1 cellular context compared by ENCODE assay signal in genomic region chr17:59329558-59330313, GRCh38.
A peak's percentile ranks its signal among the peaks of the same experiment; 100 is the strongest.
TF ChIP-seq lines count a peak whose summit lies in the region.

No MANE protein-coding gene starts in this region.

TF ChIP-seq in GM12878, 131 proteins besides CTCF, POLR2A, EP300 and RAD21 (continued from another document):
- TF ChIP-seq, protein P1, sequence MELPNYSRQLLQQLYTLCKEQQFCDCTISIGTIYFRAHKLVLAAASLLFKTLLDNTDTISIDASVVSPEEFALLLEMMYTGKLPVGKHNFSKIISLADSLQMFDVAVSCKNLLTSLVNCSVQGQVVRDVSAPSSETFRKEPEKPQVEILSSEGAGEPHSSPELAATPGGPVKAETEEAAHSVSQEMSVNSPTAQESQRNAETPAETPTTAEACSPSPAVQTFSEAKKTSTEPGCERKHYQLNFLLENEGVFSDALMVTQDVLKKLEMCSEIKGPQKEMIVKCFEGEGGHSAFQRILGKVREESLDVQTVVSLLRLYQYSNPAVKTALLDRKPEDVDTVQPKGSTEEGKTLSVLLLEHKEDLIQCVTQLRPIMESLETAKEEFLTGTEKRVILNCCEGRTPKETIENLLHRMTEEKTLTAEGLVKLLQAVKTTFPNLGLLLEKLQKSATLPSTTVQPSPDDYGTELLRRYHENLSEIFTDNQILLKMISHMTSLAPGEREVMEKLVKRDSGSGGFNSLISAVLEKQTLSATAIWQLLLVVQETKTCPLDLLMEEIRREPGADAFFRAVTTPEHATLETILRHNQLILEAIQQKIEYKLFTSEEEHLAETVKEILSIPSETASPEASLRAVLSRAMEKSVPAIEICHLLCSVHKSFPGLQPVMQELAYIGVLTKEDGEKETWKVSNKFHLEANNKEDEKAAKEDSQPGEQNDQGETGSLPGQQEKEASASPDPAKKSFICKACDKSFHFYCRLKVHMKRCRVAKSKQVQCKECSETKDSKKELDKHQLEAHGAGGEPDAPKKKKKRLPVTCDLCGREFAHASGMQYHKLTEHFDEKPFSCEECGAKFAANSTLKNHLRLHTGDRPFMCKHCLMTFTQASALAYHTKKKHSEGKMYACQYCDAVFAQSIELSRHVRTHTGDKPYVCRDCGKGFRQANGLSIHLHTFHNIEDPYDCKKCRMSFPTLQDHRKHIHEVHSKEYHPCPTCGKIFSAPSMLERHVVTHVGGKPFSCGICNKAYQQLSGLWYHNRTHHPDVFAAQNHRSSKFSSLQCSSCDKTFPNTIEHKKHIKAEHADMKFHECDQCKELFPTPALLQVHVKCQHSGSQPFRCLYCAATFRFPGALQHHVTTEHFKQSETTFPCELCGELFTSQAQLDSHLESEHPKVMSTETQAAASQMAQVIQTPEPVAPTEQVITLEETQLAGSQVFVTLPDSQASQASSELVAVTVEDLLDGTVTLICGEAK (IDR thresholded peaks at IDR 0.05; ENCODE audit: borderline replicate concordance): peak; percentile 30; the same call in 1 of the 2 replicates
- TF ChIP-seq PAX8 (IDR thresholded peaks at IDR 0.05): no peak
- TF ChIP-seq POLR2AphosphoS5 (IDR thresholded peaks at IDR 0.05; ENCODE audit: low read length): no peak
- TF ChIP-seq RELA (IDR thresholded peaks at IDR 0.05; ENCODE audit: borderline replicate concordance, partially characterized antibody): no peak
- TF ChIP-seq, protein P2, sequence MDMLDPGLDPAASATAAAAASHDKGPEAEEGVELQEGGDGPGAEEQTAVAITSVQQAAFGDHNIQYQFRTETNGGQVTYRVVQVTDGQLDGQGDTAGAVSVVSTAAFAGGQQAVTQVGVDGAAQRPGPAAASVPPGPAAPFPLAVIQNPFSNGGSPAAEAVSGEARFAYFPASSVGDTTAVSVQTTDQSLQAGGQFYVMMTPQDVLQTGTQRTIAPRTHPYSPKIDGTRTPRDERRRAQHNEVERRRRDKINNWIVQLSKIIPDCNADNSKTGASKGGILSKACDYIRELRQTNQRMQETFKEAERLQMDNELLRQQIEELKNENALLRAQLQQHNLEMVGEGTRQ (IDR thresholded peaks at IDR 0.05; ENCODE audit: borderline replicate concordance, low read depth, low read length): no peak
- TF ChIP-seq ETV6 (conservative IDR thresholded peaks at IDR 0.05 in 1 of 2, IDR thresholded peaks at IDR 0.05 in 1 of 2; ENCODE audit: borderline replicate concordance in 1 of 2, low read depth in 1 of 2): no peak
- TF ChIP-seq CHD4 (IDR thresholded peaks at IDR 0.05): no peak
- no peak for TF ChIP-seq SPI1 (IDR thresholded peaks at IDR 0.05; ENCODE audit: borderline replicate concordance, insufficient read depth, low read depth, low read length)
- TF ChIP-seq SREBF1 (IDR thresholded peaks at IDR 0.05; ENCODE audit: low read length): no peak
- TF ChIP-seq BCLAF1 (IDR thresholded peaks at IDR 0.05): no peak
- no peak for TF ChIP-seq GABPA (IDR thresholded peaks at IDR 0.05; ENCODE audit: low read depth)
- TF ChIP-seq SMC3 (IDR thresholded peaks at IDR 0.05; ENCODE audit: borderline replicate concordance, low read length): peak; percentile 84
- no peak for TF ChIP-seq SIX5 (IDR thresholded peaks at IDR 0.05; ENCODE audit: low read depth, low read length, severe bottlenecking)
- no peak for TF ChIP-seq RB1 (IDR thresholded peaks at IDR 0.05; ENCODE audit: borderline replicate concordance)
- TF ChIP-seq RBBP5 (conservative IDR thresholded peaks at IDR 0.05): no peak
- TF ChIP-seq BHLHE40 (IDR thresholded peaks at IDR 0.05; ENCODE audit: borderline replicate concordance in 1 of 2, low read depth in 2 of 2, low read length in 1 of 2): peak in 1 of 2 experiments; percentile 17; a peak in 1 of 4 replicates
